8 cellular contexts compared by ENCODE assay signal in the genomic region with DNA sequence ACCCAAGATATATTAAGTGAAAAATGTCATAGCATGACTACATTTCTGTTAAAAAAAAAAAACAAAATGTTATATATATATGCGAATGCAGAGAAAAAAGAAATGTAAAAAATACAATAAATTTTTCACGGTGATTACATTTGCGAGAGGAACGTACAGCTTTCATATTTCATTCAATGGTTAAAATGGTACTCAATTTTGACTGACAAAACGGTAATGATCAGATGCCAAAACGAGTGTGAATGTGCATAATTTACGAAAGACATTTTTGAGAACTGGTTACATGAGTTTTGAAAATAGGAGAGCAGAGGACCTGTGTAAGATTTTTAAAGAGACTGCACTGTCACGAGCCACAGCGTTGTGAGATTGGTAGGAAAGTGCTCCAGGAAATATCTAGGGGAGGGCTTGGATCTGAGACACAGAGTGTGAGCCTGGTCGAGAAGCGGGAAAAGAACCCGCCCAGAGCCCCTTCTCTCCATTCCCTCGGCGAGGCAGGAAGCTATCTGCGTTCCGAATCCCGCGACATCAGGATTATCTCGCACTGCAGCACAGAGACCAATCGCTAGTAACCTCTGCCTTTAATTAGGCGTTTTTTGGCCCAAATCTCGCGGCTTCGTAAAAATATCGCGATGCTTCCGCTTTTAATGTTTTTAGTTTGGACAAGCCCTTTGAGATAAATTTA. TPM values are rescaled to one million over a fixed set of nuclear protein-coding genes. Genes with fewer than 3 reads are reported as not detected.
DNase-seq lines count a peak whose midpoint lies in the region; ATAC-seq, FAIRE-seq and TF ChIP-seq lines count a peak whose summit lies in the region.

No MANE protein-coding gene starts in this region.

- peak overlapping the region; percentile 100 for H3K27ac Mint-ChIP-seq in memory B cell

- peak overlapping the region; percentile 96 for H3K56ac ChIP-seq in H1 (replicated peaks; ENCODE audit: insufficient read length, low read depth, low read length)

- no peak overlapping the region for H4K8ac ChIP-seq in H1 (ENCODE audit: extremely low read depth, insufficient read depth, low read length)

- TF ChIP-seq EP300 in H1 (IDR thresholded peaks at IDR 0.05; ENCODE audit: borderline replicate concordance in 1 of 2, low read depth in 2 of 2, low read length in 2 of 2), result no peak

- peak overlapping the region; percentile 95 for H4K5ac ChIP-seq in H1 (ENCODE audit: insufficient read length, low read depth, low read length)

- H4K20me1 ChIP-seq in H1 (replicated peaks in 1 of 2; ENCODE audit: control insufficient read depth in 1 of 2, insufficient read depth in 2 of 2, low read length in 2 of 2), result no peaks in the 10 kb centered on the region

- no peaks in the 10 kb centered on the region for H3K23me2 ChIP-seq in H1 (ENCODE audit: low read depth, low read length)

- H3K4ac ChIP-seq in H1 (replicated peaks; ENCODE audit: insufficient read length, low read depth, low read length), result peak overlapping the region; percentile 80

- peak overlapping the region; percentile 71 to 80 for H3K4me2 ChIP-seq in H1 (ENCODE audit: insufficient read depth in 1 of 2, low read depth in 2 of 2, low read length in 2 of 2)

- no peak overlapping the region for H2BK20ac ChIP-seq in H1 (ENCODE audit: low read length)

- H3K23ac ChIP-seq in H1 (ENCODE audit: insufficient read length), result no peak overlapping the region

- POLR2A ChIA-PET in H1 (lab: Charles Lee; ENCODE audit: partially characterized antibody), result interaction anchor here (0.6 to 4.4 kb wide), 21 partner anchors 8 to 400 kb away, joined by 3 to 42 read pairs (median 4); a partner anchor contains a TSS

- peaks cover 7% of the 10 kb centered on the region for H3K36me3 Mint-ChIP-seq in memory B cell

- H2AK5ac ChIP-seq in H1 (ENCODE audit: low read depth, low read length), result no peak overlapping the region

- H3K4me1 Mint-ChIP-seq in memory B cell, result peaks cover 11% of the 10 kb centered on the region

- no peak overlapping the region for H2BK12ac ChIP-seq in H1 (ENCODE audit: low read depth, low read length)

- H2AFZ ChIP-seq in H1 (ENCODE audit: low read length), result no peak overlapping the region

- no peaks in the 10 kb centered on the region for H3K9me3 ChIP-seq in H1 (ENCODE audit: insufficient read depth in 2 of 2, low read depth in 1 of 2, low read length in 1 of 2)

- H3K14ac ChIP-seq in H1 (ENCODE audit: insufficient read length), result no peak overlapping the region

- peak overlapping the region; percentile 82 for H4K91ac ChIP-seq in H1 (replicated peaks; ENCODE audit: insufficient read length, low read length)

- H3K79me1 ChIP-seq in H1 (ENCODE audit: low read depth, low read length), result no peaks in the 10 kb centered on the region

- no peak for TF ChIP-seq CTCF in H1 (IDR thresholded peaks at IDR 0.05; ENCODE audit: control extremely low read depth in 1 of 3, insufficient read depth in 1 of 3, low read depth in 1 of 3, low read length in 3 of 3)

- H3K4me1 ChIP-seq in H1 (replicated peaks in 1 of 4; ENCODE audit: control insufficient read depth in 3 of 4, insufficient read depth in 4 of 4, low read length in 3 of 4), result no peaks in the 10 kb centered on the region

- peak overlapping the region; percentile 89 for H3K27ac ChIP-seq in H1 (ENCODE audit: low read depth, low read length)

- H2BK120ac ChIP-seq in H1 (replicated peaks; ENCODE audit: low read depth, low read length), result no peak overlapping the region

- H2BK15ac ChIP-seq in H1 (ENCODE audit: low read length), result no peak overlapping the region

- H3K4me3 ChIP-seq in H1 (ENCODE audit: extremely low read depth in 1 of 4, insufficient read depth in 2 of 4, low read depth in 3 of 4, low read length in 4 of 4), result peak overlapping the region; percentile 81 to 90 (median 84)

- CTCF ChIA-PET in H1 (lab: Charles Lee; ENCODE audit: partially characterized antibody), result interaction anchor here (0.6 to 2.0 kb wide), 5 partner anchors 13 to 57 kb away, joined by 3 to 7 read pairs (median 5); no protein-coding TSS in a partner anchor

- no peaks in the 10 kb centered on the region for H3K27me3 ChIP-seq in H1 (replicated peaks in 1 of 4; ENCODE audit: control insufficient read depth in 3 of 4, extremely low read depth in 1 of 4, insufficient read depth in 3 of 4, low read length in 3 of 4)

- H3K36me3 ChIP-seq in H1 (ENCODE audit: control insufficient read depth in 2 of 4, insufficient read depth in 4 of 4, low read length in 3 of 4), result peaks cover 0 to 3% (median under 1%) of the 10 kb centered on the region in 4 experiments; a peak in 1 of 8 replicates

- H3K18ac ChIP-seq in H1 (ENCODE audit: extremely low read depth, low read length), result no peak overlapping the region; the same call in 1 of the 2 replicates

- 17% methylated on average over 27 of the region's 27 CpGs; no CpG with 5 or more reads in 1 of the 2 experiments for WGBS in H1 (ENCODE audit: extremely low coverage in 1 of 2, insufficient coverage in 1 of 2, insufficient read length in 1 of 2, insufficient replicate concordance in 2 of 2, low coverage in 1 of 2, low lambda C conversion rate in 2 of 2, missing lambda C conversion rate in 1 of 2), 2 experiments

- peak; percentile 81 for DNase-seq in COLO668 (lab: John Stamatoyannopoulos, UW; ENCODE audit: unreplicated experiment)
- DNase-seq in HS-5 (ENCODE audit: low read depth), result peak; percentile 94
- peak; percentile 82 for DNase-seq in NK-92 treated with Interleukin-12 subunit alpha and Interleukin-12 subunit beta, amount 100 ng/mL, for 24 hours (lab: John Stamatoyannopoulos, UW)
- peak; percentile 79 to 86 for DNase-seq in activated CD8-positive, alpha-beta memory T cell treated with anti-CD3 and anti-CD28 coated beads for 4 hours (ENCODE audit: low read depth in 2 of 2)
- DNase-seq in H1 (ENCODE audit: low read depth in 1 of 2, low spot score in 2 of 2), result peak; percentile 87
- DNase-seq in memory B cell (ENCODE audit: low spot score in 2 of 2), result peak; percentile 78 to 87
- peak; percentile 82 for DNase-seq in stimulated activated CD8-positive, alpha-beta memory T cell treated with anti-CD3 and anti-CD28 coated beads, Interleukin-12 subunit alpha, Interleukin-12 subunit beta, amount 100 ng/mL, for 1 hour (ENCODE audit: low read depth)

- no peaks in the 10 kb centered on the region for H3K79me2 ChIP-seq in H1 (ENCODE audit: control insufficient read depth in 1 of 2, insufficient read depth in 2 of 2, low read length in 2 of 2)

- TF ChIP-seq RAD21 in H1 (IDR thresholded peaks at IDR 0.05 in 1 of 2, conservative IDR thresholded peaks at IDR 0.05 in 1 of 2; ENCODE audit: low read depth in 2 of 2, low read length in 2 of 2), result no peak

- H3K9ac ChIP-seq in H1 (replicated peaks in 1 of 4; ENCODE audit: extremely low read depth in 1 of 4, low read depth in 3 of 4, low read length in 3 of 4), result peak overlapping the region; percentile 82 to 94 (median 86)

- peaks cover 2% of the 10 kb centered on the region for H3K27me3 Mint-ChIP-seq in memory B cell

- peak overlapping the region; percentile 69; the same call in 1 of the 2 replicates for H2BK5ac ChIP-seq in H1 (ENCODE audit: low read depth, low read length)

- ATAC-seq in GM19468 (IDR thresholded peaks at IDR 0.05; ENCODE audit: extremely low read depth, unreplicated experiment) (peak; percentile 47), memory B cell (ENCODE audit: low read depth) (peak; percentile 63)

- peak; percentile 80 to 96 for TF ChIP-seq POLR2A in H1 (IDR thresholded peaks at IDR 0.05; ENCODE audit: control extremely low read depth in 1 of 2, low read depth in 2 of 2, low read length in 2 of 2)

- H3K4me3 Mint-ChIP-seq in memory B cell, result peak overlapping the region; percentile 97

- peak; percentile 90 for FAIRE-seq in H1 (lab: Jason Lieb, UNC)

- peaks cover 2% of the 10 kb centered on the region for H3K9me3 Mint-ChIP-seq in memory B cell

TF ChIP-seq in H1, 55 proteins besides CTCF, POLR2A, EP300 and RAD21 (continues in another document):
- TF ChIP-seq BACH1 (IDR thresholded peaks at IDR 0.05; ENCODE audit: low read length) (no peak), KDM4A (IDR thresholded peaks at IDR 0.05; ENCODE audit: low read depth, low read length, severe bottlenecking) (peak; percentile 42), FOSL1 (IDR thresholded peaks at IDR 0.05; ENCODE audit: insufficient read depth, low read depth, low read length) (no peak), YY1 (IDR thresholded peaks at IDR 0.05; ENCODE audit: low read depth, low read length) (peak; percentile 47; the same call in 1 of the 2 replicates), TBP (IDR thresholded peaks at IDR 0.05; ENCODE audit: low read depth, low read length) (peak; percentile 82), SUZ12 (IDR thresholded peaks at IDR 0.05; ENCODE audit: low read length) (no peak), BRCA1 (IDR thresholded peaks at IDR 0.05; ENCODE audit: low read depth, low read length) (peak; percentile 95), TAF1 (IDR thresholded peaks at IDR 0.05; ENCODE audit: low read depth, low read length) (peak; percentile 92), SP1 (IDR thresholded peaks at IDR 0.05; ENCODE audit: low read depth, low read length) (no peak), TAF7 (optimal IDR thresholded peaks at IDR 0.05; ENCODE audit: borderline replicate concordance, low read depth, low read length) (peak; percentile 25), KDM1A (IDR thresholded peaks at IDR 0.05; ENCODE audit: borderline replicate concordance, low read length) (no peak), CREB1 (IDR thresholded peaks at IDR 0.05) (peak; percentile 17; the same call in 1 of the 2 replicates), POLR2AphosphoS5 (IDR thresholded peaks at IDR 0.05; ENCODE audit: low read depth, low read length) (peak; percentile 87; the same call in 1 of the 2 replicates)
- TF ChIP-seq, protein P1, sequence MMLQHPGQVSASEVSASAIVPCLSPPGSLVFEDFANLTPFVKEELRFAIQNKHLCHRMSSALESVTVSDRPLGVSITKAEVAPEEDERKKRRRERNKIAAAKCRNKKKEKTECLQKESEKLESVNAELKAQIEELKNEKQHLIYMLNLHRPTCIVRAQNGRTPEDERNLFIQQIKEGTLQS (IDR thresholded peaks at IDR 0.05; ENCODE audit: insufficient read depth, low read depth, low read length), result no peak
- TF ChIP-seq, protein P2, sequence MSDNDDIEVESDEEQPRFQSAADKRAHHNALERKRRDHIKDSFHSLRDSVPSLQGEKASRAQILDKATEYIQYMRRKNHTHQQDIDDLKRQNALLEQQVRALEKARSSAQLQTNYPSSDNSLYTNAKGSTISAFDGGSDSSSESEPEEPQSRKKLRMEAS (IDR thresholded peaks at IDR 0.05), result peak; percentile 22; the same call in 1 of the 2 replicates

RNA-seq across cellular contexts. Expression of a gene that starts 28.5 kb away (rescaled TPM):
- 76.4 and 78.9 TPM in 2 replicates for total RNA-seq in H1 (2021; fragmentation: NEBNext Ultra II Directional; extraction: Animal tissue kit (Norgen Biotek cat#: 25700))
- polyA plus RNA-seq in H1 (2011; rRNA removed), result 61.2 and 85.9 TPM in 2 replicates
- polyA plus RNA-seq in H1 (2011; cell fraction: cytosol; rRNA removed), result 67.9 TPM
- 84.9 TPM for polyA plus RNA-seq in H1 (2011; cell fraction: nucleus; rRNA removed)
- 59.9 to 67.2 TPM (median 65.2 TPM) in 4 replicates for polyA plus RNA-seq in H1 (2012, experiment 1 of 2)
- polyA plus RNA-seq in H1 (2012, experiment 2 of 2), result 79.0 TPM
- 44.6 TPM for polyA plus RNA-seq in H1 (2013, experiment 1 of 2)
- 42.9 TPM for polyA plus RNA-seq in H1 (2013, experiment 2 of 2)
- polyA minus RNA-seq in H1 (2011; rRNA and poly(A)+ RNA removed), result 105 and 114 TPM in 2 replicates
- 70.7 TPM for polyA minus RNA-seq in H1 (2011; cell fraction: cytosol; rRNA and poly(A)+ RNA removed)
- 92.8 TPM for polyA minus RNA-seq in H1 (2011; cell fraction: nucleus; rRNA and poly(A)+ RNA removed)

Comparison
In these comparisons a context has a peak if more than half of its experiments do, and no peak if none do; other contexts are left out.
1. Peak in every context shown above with its lines: DNase-seq, ATAC-seq, H3K4me3 ChIP-seq and H3K27ac ChIP-seq.